ENCODE assay signal across 25 cellular contexts in the genomic region with DNA sequence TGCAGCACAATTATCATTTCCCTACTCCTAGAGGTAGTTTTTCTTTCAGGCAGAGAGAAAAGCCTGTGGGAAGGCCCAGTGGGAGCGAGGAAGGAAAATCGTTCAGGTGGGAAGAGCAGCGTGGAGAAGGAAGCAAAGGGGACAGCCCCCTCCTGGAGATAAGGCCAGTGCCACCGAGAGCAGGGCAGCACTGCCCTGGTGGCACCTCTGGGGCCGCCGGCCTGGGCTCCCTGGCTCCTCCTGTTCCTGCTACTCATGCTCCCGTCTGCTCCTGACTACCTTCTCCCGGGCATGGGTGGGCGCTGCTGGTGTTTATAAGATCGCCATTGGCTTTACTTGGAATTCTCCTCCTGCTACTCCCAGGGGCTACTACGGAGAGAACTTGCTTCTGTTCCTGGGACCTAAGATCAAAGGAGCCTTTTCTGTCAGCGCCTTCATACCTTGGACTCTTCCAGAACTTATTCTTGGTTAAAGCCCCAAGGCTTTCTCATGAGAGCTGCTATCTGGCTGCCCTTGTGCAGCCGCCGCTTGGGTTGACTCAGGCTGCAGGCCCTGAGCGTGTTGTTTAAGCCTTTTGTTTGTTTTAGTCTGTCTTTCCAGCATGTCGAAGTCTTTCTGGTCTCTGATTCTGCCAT. TPM values are rescaled to one million over a fixed set of nuclear protein-coding genes. Genes with fewer than 3 reads are reported as not detected.
"Had no signal": no experiment of that assay in that cellular context is flagged by ENCODE, and none has a peak within 500 bp of the region (broad histone marks: within the 10 kb centered on the region; RNA-seq: fewer than 3 reads in every experiment).

No MANE protein-coding gene starts in this region.

- H3K36me3 Mint-ChIP-seq: immature natural killer cell; mesothelial cell of epicardium; naive thymus-derived CD4-positive, alpha-beta T cell; natural killer cell treated with Interleukin-12 subunit alpha and Interleukin-12 subunit beta and Interleukin-15 and Interleukin-18, amount 100 ng/mL, for 72 hours; stimulated activated memory B cell treated with anti-CD40 and anti-IgM and Interleukin-4, amounts not matched to agents 10 μg/mL and 1 μg/mL and 100 μg/mL, for 72 hours had no signal

- H3K9me3 ChIP-seq: heart left ventricle, left ventricle myocardium inferior, mucosa of descending colon, ovary, right atrium auricular region, right lobe of liver, tibial nerve, upper lobe of right lung had no signal

- DNase-seq: heart left ventricle; hypothalamus; immature natural killer cell; left ventricle myocardium inferior; mesendoderm; mucosa of descending colon; naive thymus-derived CD4-positive, alpha-beta T cell; ovary; right lobe of liver; stimulated activated CD4-positive, alpha-beta T cell treated with anti-CD3 and anti-CD28 coated beads, Interleukin-2, amount 100 ng/mL, for 48 hours; stimulated activated CD4-positive, alpha-beta T cell treated with anti-CD3 and anti-CD28 coated beads, Interleukin-4, amount 100 ng/mL, for 4 hours; stimulated activated CD8-positive, alpha-beta memory T cell treated with anti-CD3 and anti-CD28 coated beads, Interleukin-4, amount 100 ng/mL, for 48 hours; stimulated activated naive CD4-positive, alpha-beta T cell treated with Interleukin-2 at 50 U/mL for 16 hours; stimulated activated naive CD8-positive, alpha-beta T cell treated with anti-CD3 and anti-CD28 coated beads, Interleukin-15, amount 100 ng/mL, for 72 hours; substantia nigra; upper lobe of right lung had no signal

- H3K4me3 Mint-ChIP-seq: immature natural killer cell; mesothelial cell of epicardium; naive thymus-derived CD4-positive, alpha-beta T cell; natural killer cell treated with Interleukin-12 subunit alpha and Interleukin-12 subunit beta and Interleukin-15 and Interleukin-18, amount 100 ng/mL, for 72 hours; stimulated activated memory B cell treated with anti-CD40 and anti-IgM and Interleukin-4, amounts not matched to agents 10 μg/mL and 1 μg/mL and 100 μg/mL, for 72 hours; stimulated activated naive CD8-positive, alpha-beta T cell treated with anti-CD3 and anti-CD28 coated beads, Interleukin-15, amount 100 ng/mL, for 72 hours had no signal

- H3K4me3 ChIP-seq: heart left ventricle, left ventricle myocardium inferior, lung, mucosa of descending colon, ovary, right atrium auricular region, right lobe of liver, tibial nerve, upper lobe of right lung had no signal

- H3K36me3 ChIP-seq: heart left ventricle, left ventricle myocardium inferior, ovary, right atrium auricular region, right lobe of liver, tibial nerve, upper lobe of right lung had no signal

- H3K9me3 Mint-ChIP-seq: immature natural killer cell; mesothelial cell of epicardium; naive thymus-derived CD4-positive, alpha-beta T cell; natural killer cell treated with Interleukin-12 subunit alpha and Interleukin-12 subunit beta and Interleukin-15 and Interleukin-18, amount 100 ng/mL, for 72 hours; stimulated activated naive CD8-positive, alpha-beta T cell treated with anti-CD3 and anti-CD28 coated beads, Interleukin-15, amount 100 ng/mL, for 72 hours had no signal

- H3K27ac ChIP-seq: heart left ventricle, left ventricle myocardium inferior, ovary, right atrium auricular region, right lobe of liver, tibial nerve, upper lobe of right lung had no signal

- H3K27me3 ChIP-seq: ovary had no signal

- H3K27ac Mint-ChIP-seq: immature natural killer cell; natural killer cell treated with Interleukin-12 subunit alpha and Interleukin-12 subunit beta and Interleukin-15 and Interleukin-18, amount 100 ng/mL, for 72 hours; progenitor cell of endocrine pancreas; stimulated activated memory B cell treated with anti-CD40 and anti-IgM and Interleukin-4, amounts not matched to agents 10 μg/mL and 1 μg/mL and 100 μg/mL, for 72 hours; stimulated activated naive CD8-positive, alpha-beta T cell treated with anti-CD3 and anti-CD28 coated beads, Interleukin-15, amount 100 ng/mL, for 72 hours had no signal

RNA-seq across cellular contexts. Expression of gene FLT1, which starts 3.7 kb away (rescaled TPM):
- total RNA-seq: myocyte had no signal
- polyA plus RNA-seq: immature natural killer cell, neural cell had no signal
